ENCODE assay signal across 8 cellular contexts in genomic region chr11:47980093-47980906, GRCh38. TPM values are rescaled to one million over a fixed set of nuclear protein-coding genes. Genes with fewer than 3 reads are reported as not detected.
A peak's percentile ranks its signal among the peaks of the same experiment; 100 is the strongest.
DNase-seq lines count a peak whose midpoint lies in the region; ATAC-seq and TF ChIP-seq lines count a peak whose summit lies in the region.

PTPRJ (plus strand) TSS chr11:47980559; CDS start chr11:47980913, 354 bp downstream.

- H3K4me1 ChIP-seq in BE2C (no peaks in the 10 kb centered on the region), trophoblast cell (ENCODE audit: control insufficient read depth in 1 of 2, insufficient read depth in 2 of 2, low read length in 2 of 2) (peaks cover 10 to 14% of the 10 kb centered on the region in 2 experiments)

- H3K4me2 ChIP-seq in SU-DHL-6 (ENCODE audit: low read depth, low read length, poor library complexity, severe bottlenecking) (peak within 1 kb of the TSS; percentile 63), trophoblast cell (ENCODE audit: low read length) (peak within 1 kb of the TSS; percentile 94)

- DNase-seq in BE2C (peak; percentile 25), left cardiac atrium (peak; percentile 55), trophoblast cell (peak in 1 of 2 donors; percentile 39), NCI-H2107 (lab: John Stamatoyannopoulos, UW) (no peak)

- H3K9me3 ChIP-seq in BE2C (no peaks in the 10 kb centered on the region), SU-DHL-6 (ENCODE audit: insufficient read depth, low read length) (no peaks in the 10 kb centered on the region), trophoblast cell (ENCODE audit: insufficient read depth, low read depth, low read length) (no peaks in the 10 kb centered on the region)

- H4K20me1 ChIP-seq in SU-DHL-6 (ENCODE audit: low read depth, low read length): no peaks in the 10 kb centered on the region

- TF ChIP-seq CTCF in BE2C (IDR thresholded peaks at IDR 0.05; ENCODE audit: low read depth, low read length) (no peak), SU-DHL-6 (IDR thresholded peaks at IDR 0.05; ENCODE audit: insufficient read depth, low read length, poor library complexity, severe bottlenecking) (no peak)

- 0 out of 2 replicates have a peak, but pooled peaks cover 2% of the 10 kb centered on the region for H3K27me3 ChIP-seq in BE2C
- H3K27me3 ChIP-seq in SU-DHL-6 (ENCODE audit: low read length): no peaks in the 10 kb centered on the region
- H3K27me3 ChIP-seq in trophoblast cell (ENCODE audit: insufficient read depth, low read length): no peaks in the 10 kb centered on the region

- H3K4me3 ChIP-seq in BE2C (ENCODE audit: low read depth, low read length): peak within 1 kb of the TSS; percentile 54
- peak within 1 kb of the TSS; percentile 47 for H3K4me3 ChIP-seq in SU-DHL-6 (ENCODE audit: insufficient read depth, low read length, poor library complexity, severe bottlenecking)
- H3K4me3 ChIP-seq in trophoblast cell (ENCODE audit: low read depth, low read length): peak within 1 kb of the TSS; percentile 83

- peak within 1 kb of the TSS; percentile 64 for H3K18ac ChIP-seq in trophoblast cell (ENCODE audit: low read length)

- H4K8ac ChIP-seq in trophoblast cell (ENCODE audit: low read depth, low read length): peak within 1 kb of the TSS; percentile 67

- H3K27ac ChIP-seq in SU-DHL-6 (ENCODE audit: low read depth, low read length) (no peak within 1 kb of the TSS), adipose tissue (ENCODE audit: low read depth, low read length) (peak within 1 kb of the TSS; percentile 32), trophoblast cell (ENCODE audit: low read depth, low read length) (peak within 1 kb of the TSS; percentile 61)

- no peaks in the 10 kb centered on the region for H3F3A ChIP-seq in SU-DHL-6 (ENCODE audit: insufficient read depth)

- H2BK5ac ChIP-seq in trophoblast cell (ENCODE audit: low read depth, low read length, poor library complexity): peak within 1 kb of the TSS; percentile 32

- intact Hi-C loops in left cardiac atrium (cut with DNase I): no loop called here

- peak within 1 kb of the TSS; percentile 55 for H4K12ac ChIP-seq in trophoblast cell (ENCODE audit: low read depth, low read length)

- no peak within 1 kb of the TSS for H2AFZ ChIP-seq in SU-DHL-6 (ENCODE audit: low read depth, low read length, severe bottlenecking)
- H2AFZ ChIP-seq in trophoblast cell (ENCODE audit: insufficient read depth, low read length, poor library complexity): peak within 1 kb of the TSS; percentile 84

- H3K36me3 ChIP-seq in BE2C (no peaks in the 10 kb centered on the region), SU-DHL-6 (ENCODE audit: low read length) (no peaks in the 10 kb centered on the region), trophoblast cell (ENCODE audit: control insufficient read depth in 1 of 2, insufficient read depth in 2 of 2, low read length in 2 of 2) (no peaks in the 10 kb centered on the region)

- H3K79me1 ChIP-seq in trophoblast cell (ENCODE audit: low read length): peaks cover 11% of the 10 kb centered on the region

- H3K79me2 ChIP-seq in SU-DHL-6 (ENCODE audit: insufficient read depth, low read length) (no peaks in the 10 kb centered on the region), trophoblast cell (ENCODE audit: control insufficient read depth, insufficient read depth, low read length, poor library complexity) (peaks cover 4% of the 10 kb centered on the region)

- H3K4ac ChIP-seq in trophoblast cell (ENCODE audit: low read depth, low read length): peak within 1 kb of the TSS; percentile 57

- peak within 1 kb of the TSS; percentile 59 for H3K14ac ChIP-seq in trophoblast cell (ENCODE audit: low read length)

- H3K9me2 ChIP-seq in SU-DHL-6 (replicated peaks; ENCODE audit: insufficient read depth, low read length): no peaks in the 10 kb centered on the region

- peak within 1 kb of the TSS; percentile 71 for H2AK5ac ChIP-seq in trophoblast cell (ENCODE audit: low read length)

- ATAC-seq in GM19324 (IDR thresholded peaks at IDR 0.05; ENCODE audit: low FRiP score, unreplicated experiment) (peak; percentile 57), HG03457 (IDR thresholded peaks at IDR 0.05; ENCODE audit: unreplicated experiment) (peak; percentile 45), left cardiac atrium (peak; percentile 63 to 75)

- H3K23ac ChIP-seq in trophoblast cell (ENCODE audit: low read length): no peak within 1 kb of the TSS

- WGBS in adipose tissue, 3 donors: 1 to 2% (median 2%) methylated on average over 50 to 101 of the region's 110 CpGs
- WGBS in trophoblast cell (ENCODE audit: extremely low coverage, insufficient coverage, insufficient read length): no CpG with 5 or more reads among the region's 110 CpGs

- peak within 1 kb of the TSS; percentile 30 for H2BK12ac ChIP-seq in trophoblast cell (ENCODE audit: low read length)

- H3K9ac ChIP-seq in SU-DHL-6 (ENCODE audit: low read length) (peak within 1 kb of the TSS; percentile 40; the same call in 1 of the 2 replicates), trophoblast cell (ENCODE audit: low read length) (peak within 1 kb of the TSS; percentile 70)

- peak within 1 kb of the TSS; percentile 62 for H4K91ac ChIP-seq in trophoblast cell (ENCODE audit: low read depth, low read length)

- H2BK120ac ChIP-seq in trophoblast cell (ENCODE audit: insufficient read depth, low read length, poor library complexity): peak within 1 kb of the TSS; percentile 89

RNA-seq across cellular contexts. Expression of gene PTPRJ, which starts in this region (rescaled TPM):
- 0.54 TPM for polyA plus RNA-seq in BE2C (2012; ENCODE audit: insufficient read depth, insufficient read length, low read depth)
- polyA plus RNA-seq in adipose tissue: 1 to 10 TPM; 2.8 to 3.7 (median 3.4) TPM
- 1 to 10 TPM; 6.7 TPM for total RNA-seq in left cardiac atrium
- polyA plus RNA-seq in trophoblast cell (2013): 5.4 TPM in 2 replicates
